10 cellular contexts compared by ENCODE assay signal in the genomic region with DNA sequence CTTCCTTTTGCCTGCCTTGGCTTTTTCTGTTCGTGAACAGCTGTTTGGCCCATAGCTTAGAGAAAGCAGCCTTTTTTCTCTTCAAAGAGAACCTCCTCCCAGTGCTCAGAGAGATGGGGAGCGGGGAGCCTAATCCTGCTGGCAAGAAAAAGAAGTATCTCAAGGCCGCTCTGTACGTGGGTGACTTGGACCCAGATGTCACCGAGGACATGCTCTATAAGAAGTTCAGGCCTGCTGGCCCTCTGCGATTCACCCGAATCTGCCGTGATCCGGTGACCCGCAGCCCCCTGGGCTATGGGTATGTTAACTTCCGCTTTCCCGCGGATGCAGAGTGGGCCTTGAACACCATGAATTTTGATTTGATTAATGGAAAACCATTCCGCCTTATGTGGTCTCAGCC. TPM values are rescaled to one million over a fixed set of nuclear protein-coding genes. Genes with fewer than 3 reads are reported as not detected.
A peak's percentile ranks its signal among the peaks of the same experiment; 100 is the strongest.
DNase-seq lines count a peak whose midpoint lies in the region; ATAC-seq and TF ChIP-seq lines count a peak whose summit lies in the region.
"Had no signal": no experiment of that assay in that cellular context is flagged by ENCODE, and none has a peak within 500 bp of the region (broad histone marks: within the 10 kb centered on the region; RNA-seq: fewer than 3 reads in every experiment).

No MANE protein-coding gene starts in this region.

- no peak for TF ChIP-seq CTCF in thyroid gland (IDR thresholded peaks at IDR 0.05)

- ATAC-seq in activated CD8-positive, alpha-beta T cell treated with anti-CD3 and anti-CD28 coated beads, Interleukin-2, amount 10 ng/mL, durations not matched to agents 7 days and 5 days = no peak

- no peak for TF ChIP-seq POLR2A in thyroid gland (IDR thresholded peaks at IDR 0.05)

- CTCF ChIA-PET in activated CD8-positive, alpha-beta T cell treated with anti-CD3 and anti-CD28 coated beads, Interleukin-2, amount 10 ng/mL, durations not matched to agents 7 days and 5 days (lab: Charles Lee) = no interaction called here

- POLR2A ChIA-PET in activated CD8-positive, alpha-beta T cell treated with anti-CD3 and anti-CD28 coated beads, Interleukin-2, amount 10 ng/mL, durations not matched to agents 7 days and 5 days (lab: Charles Lee) = no interaction called here

- H3K4me3 ChIP-seq in endocrine pancreas (ENCODE audit: control insufficient read depth, insufficient read depth, low read length) (peak overlapping the region; percentile 52), mucosa of stomach (ENCODE audit: low read length) (no peak overlapping the region), thyroid gland (replicated peaks in 1 of 3) (peak overlapping the region in 1 of 3 donors; percentile 33)

- no peak overlapping the region for H3K4me3 Mint-ChIP-seq in activated CD8-positive, alpha-beta T cell treated with anti-CD3 and anti-CD28 coated beads, Interleukin-2, amount 10 ng/mL, durations not matched to agents 7 days and 5 days
- H3K4me3 Mint-ChIP-seq in T-helper 2 cell treated with Interferon-gamma antibody and Interleukin-4, amounts not matched to agents 5 μg/mL and 100 μg/mL, for 36 hours = no peak overlapping the region
- H3K4me3 Mint-ChIP-seq: activated naive CD8-positive, alpha-beta T cell treated with anti-CD3 and anti-CD28 coated beads for 36 hours had no signal

- H3K9me3 ChIP-seq in endocrine pancreas (ENCODE audit: control insufficient read depth, low read length) = no peaks in the 10 kb centered on the region
- H3K9me3 ChIP-seq in mucosa of stomach (ENCODE audit: control insufficient read depth, low read length) = no peaks in the 10 kb centered on the region
- H3K9me3 ChIP-seq in thyroid gland = no peaks in the 10 kb centered on the region

- DNase-seq in NCI-H1105 (lab: John Stamatoyannopoulos, UW) (peak; percentile 29), thyroid gland (no peak), OCI-M1 (lab: John Stamatoyannopoulos, UW) (no peak)
- no peak for DNase-seq in activated CD8-positive, alpha-beta T cell treated with anti-CD3 and anti-CD28 coated beads, Interleukin-2, amount 10 ng/mL, durations not matched to agents 7 days and 5 days
- no peak for DNase-seq in T-helper 2 cell treated with Interferon-gamma antibody and Interleukin-4, amounts not matched to agents 5 μg/mL and 100 μg/mL, for 36 hours (ENCODE audit: low spot score)
- DNase-seq in activated CD4-positive, CD25-positive, alpha-beta regulatory T cell treated with anti-CD3 and anti-CD28 coated beads, Interleukin-2, amount 50 U/mL, for 72 hours = no peak
- DNase-seq: activated naive CD8-positive, alpha-beta T cell treated with anti-CD3 and anti-CD28 coated beads for 36 hours; stimulated activated CD4-positive, alpha-beta T cell treated with anti-CD3 and anti-CD28 coated beads, Interleukin-15, amount 100 ng/mL, for 24 hours had no signal

- H3K27me3 ChIP-seq in endocrine pancreas (ENCODE audit: control insufficient read depth, insufficient read depth, low read length) (no peaks in the 10 kb centered on the region), mucosa of stomach (ENCODE audit: control insufficient read depth, insufficient read depth, low read length) (no peaks in the 10 kb centered on the region), thyroid gland (no peaks in the 10 kb centered on the region)

- H3K36me3 ChIP-seq in endocrine pancreas (ENCODE audit: control insufficient read depth, insufficient read depth, low read length) (no peaks in the 10 kb centered on the region), mucosa of stomach (ENCODE audit: control insufficient read depth, insufficient read depth, low read length) (no peaks in the 10 kb centered on the region), thyroid gland (no peaks in the 10 kb centered on the region)

- no peaks in the 10 kb centered on the region for H3K27me3 Mint-ChIP-seq in activated CD8-positive, alpha-beta T cell treated with anti-CD3 and anti-CD28 coated beads, Interleukin-2, amount 10 ng/mL, durations not matched to agents 7 days and 5 days (ENCODE audit: low read depth)
- H3K27me3 Mint-ChIP-seq in T-helper 2 cell treated with Interferon-gamma antibody and Interleukin-4, amounts not matched to agents 5 μg/mL and 100 μg/mL, for 36 hours (ENCODE audit: low read depth) = no peaks in the 10 kb centered on the region

- H3K4me1 Mint-ChIP-seq in activated CD8-positive, alpha-beta T cell treated with anti-CD3 and anti-CD28 coated beads, Interleukin-2, amount 10 ng/mL, durations not matched to agents 7 days and 5 days (ENCODE audit: low read depth) = no peaks in the 10 kb centered on the region
- H3K4me1 Mint-ChIP-seq in T-helper 2 cell treated with Interferon-gamma antibody and Interleukin-4, amounts not matched to agents 5 μg/mL and 100 μg/mL, for 36 hours (ENCODE audit: low read depth) = no peaks in the 10 kb centered on the region
- H3K4me1 Mint-ChIP-seq: activated naive CD8-positive, alpha-beta T cell treated with anti-CD3 and anti-CD28 coated beads for 36 hours had no signal

- 61 to 75% methylated on average over 11 to 12 of the region's 14 CpGs for WGBS in thyroid gland, 2 donors

- peak overlapping the region in 2 of 3 donors; percentile 59 to 74 for H3K27ac ChIP-seq in thyroid gland

- H3K4me1 ChIP-seq in endocrine pancreas (ENCODE audit: control insufficient read depth, insufficient read depth, low read length) (peaks cover 7% of the 10 kb centered on the region), mucosa of stomach (ENCODE audit: control insufficient read depth, insufficient read depth, low read length) (no peaks in the 10 kb centered on the region), thyroid gland (no peaks in the 10 kb centered on the region)

- H3K9me3 Mint-ChIP-seq in activated CD8-positive, alpha-beta T cell treated with anti-CD3 and anti-CD28 coated beads, Interleukin-2, amount 10 ng/mL, durations not matched to agents 7 days and 5 days (ENCODE audit: insufficient read depth) = no peaks in the 10 kb centered on the region
- no peaks in the 10 kb centered on the region for H3K9me3 Mint-ChIP-seq in T-helper 2 cell treated with Interferon-gamma antibody and Interleukin-4, amounts not matched to agents 5 μg/mL and 100 μg/mL, for 36 hours
- H3K9me3 Mint-ChIP-seq: activated naive CD8-positive, alpha-beta T cell treated with anti-CD3 and anti-CD28 coated beads for 36 hours had no signal

- H3K9ac ChIP-seq in endocrine pancreas (ENCODE audit: control insufficient read depth, insufficient read depth, low read length) = peak overlapping the region; percentile 71
- H3K9ac ChIP-seq in mucosa of stomach (ENCODE audit: low read length) = peak overlapping the region; percentile 12

- H3K36me3 Mint-ChIP-seq in activated CD8-positive, alpha-beta T cell treated with anti-CD3 and anti-CD28 coated beads, Interleukin-2, amount 10 ng/mL, durations not matched to agents 7 days and 5 days (ENCODE audit: low read depth) = no peaks in the 10 kb centered on the region
- H3K36me3 Mint-ChIP-seq in T-helper 2 cell treated with Interferon-gamma antibody and Interleukin-4, amounts not matched to agents 5 μg/mL and 100 μg/mL, for 36 hours (ENCODE audit: low read depth) = no peaks in the 10 kb centered on the region
- H3K36me3 Mint-ChIP-seq: activated naive CD8-positive, alpha-beta T cell treated with anti-CD3 and anti-CD28 coated beads for 36 hours had no signal

- H3K27ac Mint-ChIP-seq in activated CD8-positive, alpha-beta T cell treated with anti-CD3 and anti-CD28 coated beads, Interleukin-2, amount 10 ng/mL, durations not matched to agents 7 days and 5 days = no peak overlapping the region
- no peak overlapping the region for H3K27ac Mint-ChIP-seq in T-helper 2 cell treated with Interferon-gamma antibody and Interleukin-4, amounts not matched to agents 5 μg/mL and 100 μg/mL, for 36 hours
- H3K27ac Mint-ChIP-seq: activated naive CD8-positive, alpha-beta T cell treated with anti-CD3 and anti-CD28 coated beads for 36 hours had no signal

- intact Hi-C loops in thyroid gland (cut with DNase I) = no loop called here

RNA-seq across cellular contexts. Expression of gene PABPC5, which starts 0.8 kb away (rescaled TPM):
- total RNA-seq in thyroid gland = 1 to 10 TPM; 2.6 to 4.7 (median 3.8) TPM
- not detected for total RNA-seq in activated CD8-positive, alpha-beta T cell treated with anti-CD3 and anti-CD28 coated beads, Interleukin-2, amount 10 ng/mL, durations not matched to agents 7 days and 5 days
- total RNA-seq: activated naive CD8-positive, alpha-beta T cell treated with anti-CD3 and anti-CD28 coated beads for 36 hours had no signal
